ENCODE assay signal across 8 cellular contexts in genomic region chr2:181891258-181891965, GRCh38. TPM values are rescaled to one million over a fixed set of nuclear protein-coding genes. Genes with fewer than 3 reads are reported as not detected.
A peak's percentile ranks its signal among the peaks of the same experiment; 100 is the strongest.
DNase-seq lines count a peak whose midpoint lies in the region; ATAC-seq and TF ChIP-seq lines count a peak whose summit lies in the region.

Gene ITPRID2, plus strand, starts transcription at chr2:181891730. Its CDS starts 337 bp downstream, at chr2:181892067.

- no peak for TF ChIP-seq CTCF in AG04450 (IDR thresholded peaks at IDR 0.05; ENCODE audit: low read depth, low read length)

- POLR2A ChIA-PET in AG04450 (lab: Yijun Ruan, JAX): interaction anchor here (0.6 kb wide), 1 partner anchor 141 kb away, joined by 3 read pairs; no protein-coding TSS in a partner anchor

- H3K9me3 ChIP-seq in AG04450 (ENCODE audit: control insufficient read depth, insufficient read depth, low read length): no peaks in the 10 kb centered on the region; the same call in 1 of the 2 replicates

- DNase-seq in AG04450 (ENCODE audit: low read depth, low spot score) (peak; percentile 70), NCI-H2227 treated with DMSO at 0.1 percent for 48 hours (lab: John Stamatoyannopoulos, UW) (peak; percentile 72), left colon (peak; percentile 84 to 90)
- DNase-seq in activated CD4-positive, alpha-beta T cell treated with anti-CD3 and anti-CD28 coated beads for 24 hours (ENCODE audit: low read depth in 2 of 2): peak; percentile 37 to 59
- peak; percentile 15 to 63 for DNase-seq in stimulated activated CD4-positive, alpha-beta T cell treated with anti-CD3 and anti-CD28 coated beads, Interleukin-1b, Interleukin-23, amount 100 ng/mL, for 4 hours (ENCODE audit: low read depth in 2 of 2)

- peak within 1 kb of the TSS; percentile 89 for H3K4me3 ChIP-seq in AG04450 (ENCODE audit: low read depth, low read length)

- ATAC-seq in GM18520 (IDR thresholded peaks at IDR 0.05; ENCODE audit: unreplicated experiment): peak; percentile 80
- ATAC-seq in HG03066 (IDR thresholded peaks at IDR 0.05; ENCODE audit: low read depth, unreplicated experiment): peak; percentile 86
- ATAC-seq in left colon: peak; percentile 78

- no peaks in the 10 kb centered on the region for H3K27me3 ChIP-seq in AG04450 (ENCODE audit: control insufficient read depth, insufficient read depth, low read length)

- intact Hi-C loops in left colon (cut with DNase I, micrococcal nuclease): no loop called here

- peak within 1 kb of the TSS; percentile 80 for H3K27ac ChIP-seq in AG04450 (ENCODE audit: low read depth, low read length)
- H3K27ac ChIP-seq in cingulate gyrus (ENCODE audit: low read depth, low read length): peak within 1 kb of the TSS; percentile 90

- CTCF ChIA-PET in AG04450 (lab: Charles Lee): interaction anchor here (0.6 to 4.1 kb wide), 14 partner anchors 11 to 463 kb away, joined by 3 to 40 read pairs (median 4); no protein-coding TSS in a partner anchor

RNA-seq across cellular contexts. Expression of gene ITPRID2, which starts in this region (rescaled TPM):
- 101 and 110 TPM in 2 replicates for polyA plus RNA-seq in AG04450 (2011; rRNA removed)
- 136 and 202 TPM in 2 replicates for polyA minus RNA-seq in AG04450 (2011; rRNA and poly(A)+ RNA removed)
- total RNA-seq in left colon: 100 to 1,000 TPM; 287 to 367 TPM

Comparison
In these comparisons a context has a peak if more than half of its experiments do, and no peak if none do; other contexts are left out.
1. Peak in every context shown above with its lines: DNase-seq, ATAC-seq, H3K4me3 ChIP-seq and H3K27ac ChIP-seq.